Comparison of ENCODE assay signal across 1 cellular context in the genomic region with DNA sequence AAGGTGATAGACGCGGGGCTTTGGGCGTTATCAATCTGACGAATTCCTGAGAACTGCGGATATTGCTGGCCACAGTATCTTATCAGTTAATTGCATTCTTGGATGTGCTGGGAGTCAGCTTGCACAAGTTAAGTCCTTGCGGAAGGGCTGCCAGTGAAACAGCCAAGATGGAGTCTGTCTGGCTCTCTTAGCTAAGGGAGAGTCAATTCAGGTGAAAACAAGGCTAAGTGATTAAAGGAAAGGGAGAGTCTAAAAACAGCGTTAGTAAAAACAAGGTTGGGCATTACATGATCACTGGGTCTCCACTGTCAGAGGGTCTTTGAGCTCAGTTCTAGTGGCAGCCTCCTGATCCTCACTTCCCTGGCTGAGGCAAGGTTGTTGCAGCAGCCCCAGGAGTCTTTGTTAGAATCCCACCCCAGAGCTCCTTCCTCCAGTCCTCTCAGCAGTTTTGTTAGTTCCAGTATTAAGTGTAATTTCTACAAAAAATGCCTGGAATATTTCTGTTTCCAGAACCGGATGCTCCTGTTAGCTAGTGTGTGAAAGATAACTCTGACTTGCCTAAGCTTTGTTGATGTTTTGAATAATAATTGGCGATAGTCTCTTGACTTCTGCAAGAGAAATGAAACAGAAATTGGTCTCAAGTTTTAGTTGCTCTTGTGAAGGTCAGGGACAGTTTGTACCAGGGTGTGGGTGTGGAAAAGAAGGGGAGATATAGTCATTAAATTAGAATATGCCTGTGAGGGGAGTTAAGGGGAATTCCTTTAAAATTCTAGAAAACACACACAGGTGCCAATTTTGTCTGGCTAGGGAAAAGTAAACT.
TF ChIP-seq lines count a peak whose summit lies in the region.

No MANE protein-coding gene starts in this region.

TF ChIP-seq in GM12878, 131 proteins besides CTCF, POLR2A, EP300 and RAD21 (continues in another document):
- TF ChIP-seq MTA2 (IDR thresholded peaks at IDR 0.05; ENCODE audit: low read depth) (peak; percentile 33; the same call in 1 of the 2 replicates), ESRRA (IDR thresholded peaks at IDR 0.05; ENCODE audit: low read length) (peak; percentile 93; the same call in 1 of the 2 replicates), ZBTB4 (CRISPR knock-in tag; IDR thresholded peaks at IDR 0.05) (peak; percentile 97), LARP7 (IDR thresholded peaks at IDR 0.05) (peak; percentile 40), MXI1 (IDR thresholded peaks at IDR 0.05; ENCODE audit: low read depth, low read length) (peak; percentile 19; the same call in 1 of the 2 replicates), ZBTB11 (CRISPR knock-in tag; IDR thresholded peaks at IDR 0.05) (peak; percentile 60; the same call in 1 of the 2 replicates), TCF12 (IDR thresholded peaks at IDR 0.05; ENCODE audit: low read depth, low read length) (no peak), BCL11A (IDR thresholded peaks at IDR 0.05; ENCODE audit: low read depth, low read length) (peak; percentile 36; the same call in 1 of the 2 replicates), MEF2A (IDR thresholded peaks at IDR 0.05; ENCODE audit: insufficient read depth, low read depth, low read length) (0 out of 2 replicates have a peak, but pooled peaks have one; percentile 15), KLF5 (IDR thresholded peaks at IDR 0.05; ENCODE audit: partially characterized antibody) (no peak), SMAD1 (IDR thresholded peaks at IDR 0.05; ENCODE audit: low read depth, partially characterized antibody) (peak; percentile 77), EED (IDR thresholded peaks at IDR 0.05; ENCODE audit: low read depth) (peak; percentile 28; the same call in 1 of the 2 replicates), SREBF1 (IDR thresholded peaks at IDR 0.05; ENCODE audit: low read length) (no peak), CHD1 (IDR thresholded peaks at IDR 0.05; ENCODE audit: low read depth, low read length) (peak; percentile 49; the same call in 1 of the 2 replicates), ETV6 (conservative IDR thresholded peaks at IDR 0.05 in 1 of 2, IDR thresholded peaks at IDR 0.05 in 1 of 2; ENCODE audit: borderline replicate concordance in 1 of 2, low read depth in 1 of 2) (peak in 1 of 2 experiments; percentile 52; a peak in 1 of 4 replicates), POLR2AphosphoS2 (IDR thresholded peaks at IDR 0.05; ENCODE audit: low read depth, low read length) (peak; percentile 40; the same call in 1 of the 2 replicates), WRNIP1 (IDR thresholded peaks at IDR 0.05; ENCODE audit: borderline replicate concordance, low read depth, low read length) (0 out of 2 replicates have a peak, but pooled peaks have one; percentile 85), HDGF (IDR thresholded peaks at IDR 0.05) (no peak), ZSCAN29 (IDR thresholded peaks at IDR 0.05) (no peak), TBL1XR1 (IDR thresholded peaks at IDR 0.05; ENCODE audit: low read depth, low read length) (0 out of 2 replicates have a peak, but pooled peaks have one; percentile 19), CBFB (IDR thresholded peaks at IDR 0.05; ENCODE audit: low read depth) (peak; percentile 8; the same call in 1 of the 2 replicates), MLLT1 (IDR thresholded peaks at IDR 0.05) (peak; percentile 81; the same call in 1 of the 2 replicates), NR2F1 (conservative IDR thresholded peaks at IDR 0.05) (peak; percentile 43; the same call in 1 of the 2 replicates), YY1 (IDR thresholded peaks at IDR 0.05; ENCODE audit: low read depth, low read length) (peak; percentile 59; the same call in 1 of the 2 replicates), JUNB (IDR thresholded peaks at IDR 0.05) (peak; percentile 36; the same call in 1 of the 2 replicates), MTA3 (IDR thresholded peaks at IDR 0.05; ENCODE audit: borderline replicate concordance, low read length) (no peak), BHLHE40 (IDR thresholded peaks at IDR 0.05; ENCODE audit: borderline replicate concordance in 1 of 2, low read depth in 2 of 2, low read length in 1 of 2) (peak in 1 of 2 experiments; percentile 31; a peak in 1 of 4 replicates), CUX1 (IDR thresholded peaks at IDR 0.05; ENCODE audit: insufficient replicate concordance, low read depth, low read length) (peak; percentile 20), NR2C1 (IDR thresholded peaks at IDR 0.05) (no peak)
- TF ChIP-seq, protein P1, sequence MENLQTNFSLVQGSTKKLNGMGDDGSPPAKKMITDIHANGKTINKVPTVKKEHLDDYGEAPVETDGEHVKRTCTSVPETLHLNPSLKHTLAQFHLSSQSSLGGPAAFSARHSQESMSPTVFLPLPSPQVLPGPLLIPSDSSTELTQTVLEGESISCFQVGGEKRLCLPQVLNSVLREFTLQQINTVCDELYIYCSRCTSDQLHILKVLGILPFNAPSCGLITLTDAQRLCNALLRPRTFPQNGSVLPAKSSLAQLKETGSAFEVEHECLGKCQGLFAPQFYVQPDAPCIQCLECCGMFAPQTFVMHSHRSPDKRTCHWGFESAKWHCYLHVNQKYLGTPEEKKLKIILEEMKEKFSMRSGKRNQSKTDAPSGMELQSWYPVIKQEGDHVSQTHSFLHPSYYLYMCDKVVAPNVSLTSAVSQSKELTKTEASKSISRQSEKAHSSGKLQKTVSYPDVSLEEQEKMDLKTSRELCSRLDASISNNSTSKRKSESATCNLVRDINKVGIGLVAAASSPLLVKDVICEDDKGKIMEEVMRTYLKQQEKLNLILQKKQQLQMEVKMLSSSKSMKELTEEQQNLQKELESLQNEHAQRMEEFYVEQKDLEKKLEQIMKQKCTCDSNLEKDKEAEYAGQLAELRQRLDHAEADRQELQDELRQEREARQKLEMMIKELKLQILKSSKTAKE (IDR thresholded peaks at IDR 0.05; ENCODE audit: low read depth, poor library complexity, severe bottlenecking): peak; percentile 82
- TF ChIP-seq, protein P2, sequence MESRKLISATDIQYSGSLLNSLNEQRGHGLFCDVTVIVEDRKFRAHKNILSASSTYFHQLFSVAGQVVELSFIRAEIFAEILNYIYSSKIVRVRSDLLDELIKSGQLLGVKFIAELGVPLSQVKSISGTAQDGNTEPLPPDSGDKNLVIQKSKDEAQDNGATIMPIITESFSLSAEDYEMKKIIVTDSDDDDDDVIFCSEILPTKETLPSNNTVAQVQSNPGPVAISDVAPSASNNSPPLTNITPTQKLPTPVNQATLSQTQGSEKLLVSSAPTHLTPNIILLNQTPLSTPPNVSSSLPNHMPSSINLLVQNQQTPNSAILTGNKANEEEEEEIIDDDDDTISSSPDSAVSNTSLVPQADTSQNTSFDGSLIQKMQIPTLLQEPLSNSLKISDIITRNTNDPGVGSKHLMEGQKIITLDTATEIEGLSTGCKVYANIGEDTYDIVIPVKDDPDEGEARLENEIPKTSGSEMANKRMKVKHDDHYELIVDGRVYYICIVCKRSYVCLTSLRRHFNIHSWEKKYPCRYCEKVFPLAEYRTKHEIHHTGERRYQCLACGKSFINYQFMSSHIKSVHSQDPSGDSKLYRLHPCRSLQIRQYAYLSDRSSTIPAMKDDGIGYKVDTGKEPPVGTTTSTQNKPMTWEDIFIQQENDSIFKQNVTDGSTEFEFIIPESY (IDR thresholded peaks at IDR 0.05): no peak
